In the genomic region with DNA sequence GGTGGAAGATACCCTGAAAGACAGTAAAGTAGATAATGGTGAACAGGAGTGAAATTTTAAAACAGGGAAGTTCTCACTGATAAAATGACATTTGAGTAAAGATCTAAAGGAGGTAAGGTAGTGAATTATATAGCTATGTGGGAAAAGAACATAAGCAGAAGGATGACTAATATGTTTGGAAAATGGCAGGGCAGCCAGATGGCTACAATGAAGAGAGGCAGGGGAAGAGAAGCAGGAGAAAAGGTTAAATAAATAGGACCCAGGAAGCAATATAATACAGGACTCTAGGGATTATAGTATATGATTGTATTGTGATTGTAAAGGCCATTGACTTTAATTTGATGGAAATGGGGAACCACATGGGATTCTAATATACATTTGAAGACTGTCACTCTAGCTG, we compare ENCODE assay signal across 1 cellular context.
TF ChIP-seq lines count a peak whose summit lies in the region.

No MANE protein-coding gene starts in this region.

TF ChIP-seq in IMR-90, 13 proteins besides CTCF, POLR2A, EP300 and RAD21 (continued from another document):
- no peak for TF ChIP-seq CEBPB (IDR thresholded peaks at IDR 0.05; ENCODE audit: low read depth, low read length)
